ENCODE assay signal across 17 cellular contexts in the genomic region with DNA sequence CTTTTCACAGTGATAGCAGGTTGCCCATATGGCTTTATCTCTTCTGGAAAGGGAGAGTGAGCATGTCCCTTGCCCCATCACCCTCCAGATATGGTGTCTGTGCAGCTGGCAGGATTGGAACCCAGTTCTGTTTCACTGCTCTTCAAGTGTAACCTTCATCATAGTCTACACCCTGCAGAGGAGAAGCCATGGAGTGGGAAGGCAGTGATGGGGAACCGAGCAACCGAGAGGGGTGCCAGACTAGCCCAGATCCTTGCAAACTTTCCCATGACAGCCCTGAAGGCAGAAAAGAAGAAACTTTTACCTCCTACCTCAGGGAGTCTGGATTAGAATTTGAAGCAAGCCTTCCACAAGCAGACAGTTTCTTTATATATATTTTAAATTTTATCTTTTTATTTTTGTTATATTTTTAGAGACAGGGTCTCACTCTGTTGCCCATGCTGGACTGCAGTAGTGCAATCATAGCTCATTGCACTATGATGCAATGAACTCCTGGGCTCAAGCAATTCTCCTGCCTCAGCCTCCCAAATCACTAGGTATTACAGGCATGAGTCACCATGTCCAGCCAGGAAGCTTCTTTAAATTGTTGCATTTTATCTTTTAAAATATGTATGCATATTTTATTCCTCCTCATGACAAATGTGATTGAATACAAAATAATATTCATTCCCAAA.
DNase-seq lines count a peak whose midpoint lies in the region; ATAC-seq and TF ChIP-seq lines count a peak whose summit lies in the region.
"Had no signal": no experiment of that assay in that cellular context is flagged by ENCODE, and none has a peak within 500 bp of the region (broad histone marks: within the 10 kb centered on the region; RNA-seq: fewer than 3 reads in every experiment).

No MANE protein-coding gene starts in this region.

- no peaks in the 10 kb centered on the region for H3K36me3 Mint-ChIP-seq in type B pancreatic cell
- no peaks in the 10 kb centered on the region for H3K36me3 Mint-ChIP-seq in activated naive CD8-positive, alpha-beta T cell treated with anti-CD3 and anti-CD28 coated beads, Interleukin-2, amount 50 U/mL, for 24 hours (ENCODE audit: low read depth)
- H3K36me3 Mint-ChIP-seq: stimulated activated effector memory CD8-positive, alpha-beta T cell treated with anti-CD3 and anti-CD28 coated beads, Interleukin-12 subunit alpha, Interleukin-12 subunit beta, amount 100 ng/mL, for 72 hours had no signal

- H3K27me3 Mint-ChIP-seq in type B pancreatic cell = peaks cover 8% of the 10 kb centered on the region
- peaks cover 19% of the 10 kb centered on the region for H3K27me3 Mint-ChIP-seq in activated naive CD8-positive, alpha-beta T cell treated with anti-CD3 and anti-CD28 coated beads, Interleukin-2, amount 50 U/mL, for 24 hours

- H3K4me1 Mint-ChIP-seq in type B pancreatic cell (ENCODE audit: unreplicated experiment) = peaks cover 27% of the 10 kb centered on the region
- peaks cover 36% of the 10 kb centered on the region for H3K4me1 Mint-ChIP-seq in activated naive CD8-positive, alpha-beta T cell treated with anti-CD3 and anti-CD28 coated beads, Interleukin-2, amount 50 U/mL, for 24 hours
- H3K4me1 Mint-ChIP-seq: immature natural killer cell had no signal

- TF ChIP-seq CTCF in choroid plexus epithelial cell (conservative IDR thresholded peaks at IDR 0.05; ENCODE audit: low read depth, low read length) (no peak), type B pancreatic cell (conservative IDR thresholded peaks at IDR 0.05) (no peak)

- peaks cover 31 to 60% (median 43%) of the 10 kb centered on the region in 10 experiments for H3K4me1 ChIP-seq in BLaER1 treated with 17β-estradiol and CSF1 and Interleukin-3, amounts not matched to agents 10 nM and 100 nM

- H3K27ac Mint-ChIP-seq in type B pancreatic cell = no peak overlapping the region
- H3K27ac Mint-ChIP-seq in activated naive CD8-positive, alpha-beta T cell treated with anti-CD3 and anti-CD28 coated beads, Interleukin-2, amount 50 U/mL, for 24 hours = no peak overlapping the region
- H3K27ac Mint-ChIP-seq: immature natural killer cell had no signal

- no peaks in the 10 kb centered on the region for H3K36me3 ChIP-seq in BLaER1 treated with 17β-estradiol and CSF1 and Interleukin-3, amounts not matched to agents 10 nM and 100 nM
- H3K36me3 ChIP-seq: gastrocnemius medialis had no signal

- ATAC-seq in activated naive CD8-positive, alpha-beta T cell treated with anti-CD3 and anti-CD28 coated beads, Interleukin-2, amount 50 U/mL, for 24 hours = no peak
- ATAC-seq: gastrocnemius medialis, right cardiac atrium had no signal

- H3K9ac ChIP-seq in BLaER1 treated with 17β-estradiol and CSF1 and Interleukin-3, amounts not matched to agents 10 nM and 100 nM = no peak overlapping the region

- H3K4me3 ChIP-seq in BLaER1 treated with 17β-estradiol and CSF1 and Interleukin-3, amounts not matched to agents 10 nM and 100 nM = no peak overlapping the region
- H3K4me3 ChIP-seq in choroid plexus epithelial cell (ENCODE audit: low read depth, low read length) = no peak overlapping the region
- H3K4me3 ChIP-seq: dorsolateral prefrontal cortex, gastrocnemius medialis had no signal

- no peaks in the 10 kb centered on the region for H3K9me3 ChIP-seq in BLaER1 treated with 17β-estradiol and CSF1 and Interleukin-3, amounts not matched to agents 10 nM and 100 nM (replicated peaks in 1 of 11)
- H3K9me3 ChIP-seq: gastrocnemius medialis had no signal

- no peak overlapping the region for H3K4me3 Mint-ChIP-seq in type B pancreatic cell
- no peak overlapping the region for H3K4me3 Mint-ChIP-seq in activated naive CD8-positive, alpha-beta T cell treated with anti-CD3 and anti-CD28 coated beads, Interleukin-2, amount 50 U/mL, for 24 hours
- H3K4me3 Mint-ChIP-seq: immature natural killer cell had no signal

- H3K27me3 ChIP-seq in BLaER1 treated with 17β-estradiol and CSF1 and Interleukin-3, amounts not matched to agents 10 nM and 100 nM = no peaks in the 10 kb centered on the region
- H3K27me3 ChIP-seq: dorsolateral prefrontal cortex, gastrocnemius medialis had no signal

- H3K9me3 Mint-ChIP-seq in type B pancreatic cell = no peaks in the 10 kb centered on the region
- H3K9me3 Mint-ChIP-seq in activated naive CD8-positive, alpha-beta T cell treated with anti-CD3 and anti-CD28 coated beads, Interleukin-2, amount 50 U/mL, for 24 hours = no peaks in the 10 kb centered on the region
- H3K9me3 Mint-ChIP-seq: stimulated activated effector memory CD8-positive, alpha-beta T cell treated with anti-CD3 and anti-CD28 coated beads, Interleukin-12 subunit alpha, Interleukin-12 subunit beta, amount 100 ng/mL, for 72 hours had no signal

- no peak overlapping the region for H3K27ac ChIP-seq in BLaER1 treated with 17β-estradiol and CSF1 and Interleukin-3, amounts not matched to agents 10 nM and 100 nM

- DNase-seq in NCI-H460 (ENCODE audit: extremely low read depth, low read depth) = peak; percentile 5
- DNase-seq in choroid plexus epithelial cell (ENCODE audit: low read depth) = peak; percentile 74
- peak; percentile 82 for DNase-seq in kidney glomerular epithelial cell (lab: John Stamatoyannopoulos, UW)
- no peak for DNase-seq in type B pancreatic cell (ENCODE audit: extremely low spot score, unreplicated experiment)
- DNase-seq in stimulated activated CD4-positive, alpha-beta T cell treated with anti-CD3 and anti-CD28 coated beads, Interleukin-4, amount 100 ng/mL, for 4 hours = no peak
- DNase-seq in T-helper 1 cell = no peak
- no peak for DNase-seq in activated naive CD8-positive, alpha-beta T cell treated with anti-CD3 and anti-CD28 coated beads, Interleukin-2, amount 50 U/mL, for 24 hours
- DNase-seq: activated CD4-positive, alpha-beta T cell treated with anti-CD3 and anti-CD28 coated beads, Interleukin-2, amount 50 U/mL, for 1 hour; aorta; DMS79; dorsolateral prefrontal cortex; gastrocnemius medialis; immature natural killer cell; NCI-H1048; right cardiac atrium had no signal

- H3K4me2 ChIP-seq in BLaER1 treated with 17β-estradiol and CSF1 and Interleukin-3, amounts not matched to agents 10 nM and 100 nM = peak overlapping the region in 10 of 11 experiments; percentile 4 to 81 (median 36); a peak in 12 of 22 replicates

- peaks cover 0 to 6% (median 0%) of the 10 kb centered on the region in 11 experiments; a peak in 1 of 22 replicates for H4K20me1 ChIP-seq in BLaER1 treated with 17β-estradiol and CSF1 and Interleukin-3, amounts not matched to agents 10 nM and 100 nM

Comparison
In these comparisons a context has a peak if more than half of its experiments do, and no peak if none do; other contexts are left out.
1. DNase-seq: peak in NCI-H460 (single experiment), choroid plexus epithelial cell (single experiment) and kidney glomerular epithelial cell (single experiment); none in type B pancreatic cell (single experiment), stimulated activated CD4-positive, alpha-beta T cell treated with anti-CD3 and anti-CD28 coated beads, Interleukin-4, amount 100 ng/mL, for 4 hours (0 of 2), T-helper 1 cell (0 of 5) and activated naive CD8-positive, alpha-beta T cell treated with anti-CD3 and anti-CD28 coated beads, Interleukin-2, amount 50 U/mL, for 24 hours (single experiment).